ENCODE assay signal across 8 cellular contexts in genomic region chr11:64224891-64225607, GRCh38. TPM values are rescaled to one million over a fixed set of nuclear protein-coding genes. Genes with fewer than 3 reads are reported as not detected.
DNase-seq lines count a peak whose midpoint lies in the region; ATAC-seq and TF ChIP-seq lines count a peak whose summit lies in the region.

No MANE protein-coding gene starts in this region.

- no peaks in the 10 kb centered on the region for H4K20me1 ChIP-seq in neural cell (ENCODE audit: insufficient read depth)

- H3K27me3 ChIP-seq in dorsolateral prefrontal cortex = no peaks in the 10 kb centered on the region
- no peaks in the 10 kb centered on the region for H3K27me3 ChIP-seq in neural cell (ENCODE audit: insufficient read depth, low read depth, low read length)

- no peak for TF ChIP-seq EP300 in neural cell (conservative IDR thresholded peaks at IDR 0.05; ENCODE audit: poor library complexity, severe bottlenecking)

- no peak for TF ChIP-seq RAD21 in neural cell (conservative IDR thresholded peaks at IDR 0.05)

- peak overlapping the region in 52 of 59 donors; percentile 9 to 98 (median 92) for H3K27ac ChIP-seq in dorsolateral prefrontal cortex
- no peak overlapping the region for H3K27ac ChIP-seq in neural cell (ENCODE audit: low read length)

- H3K9ac ChIP-seq in neural cell (ENCODE audit: low read length) = peak overlapping the region; percentile 83

- intact Hi-C loops in dorsolateral prefrontal cortex (cut with DNase I) = loop anchor here in 1 of 2 donors (5.0 kb wide), 1 partner anchor 38 kb away; the partner anchor contains the start of gene STIP1

- no peaks in the 10 kb centered on the region for H3K9me2 ChIP-seq in neural cell (ENCODE audit: insufficient read depth, low read length)

- no peak for ATAC-seq in GM19467 (IDR thresholded peaks at IDR 0.05; ENCODE audit: unreplicated experiment)

- H3K36me3 ChIP-seq in neural cell (ENCODE audit: insufficient read depth, low read length) = no peaks in the 10 kb centered on the region

- H3F3A ChIP-seq in neural cell (ENCODE audit: insufficient read depth, low read length, poor library complexity, severe bottlenecking) = no peaks in the 10 kb centered on the region

- H3K4me3 ChIP-seq in dorsolateral prefrontal cortex (peak overlapping the region; percentile 63 to 100 (median 89)), neural cell (ENCODE audit: low read length) (peak overlapping the region; percentile 84)

- H3K79me2 ChIP-seq in neural cell (replicated peaks; ENCODE audit: insufficient read depth, low read length) = peaks cover 6% of the 10 kb centered on the region

- peak overlapping the region; percentile 68 for H3K4me2 ChIP-seq in neural cell (ENCODE audit: low read length)

- no peak for TF ChIP-seq CTCF in dorsolateral prefrontal cortex (IDR thresholded peaks at IDR 0.05 in 54 of 56, conservative IDR thresholded peaks at IDR 0.05 in 2 of 56; ENCODE audit: low read depth in 1 of 56, partially characterized antibody in 56 of 56)
- TF ChIP-seq CTCF in neural cell (IDR thresholded peaks at IDR 0.05; ENCODE audit: poor library complexity, severe bottlenecking) = no peak

- DNase-seq in CD1c-positive myeloid dendritic cell (ENCODE audit: extremely low spot score) (peak; percentile 28), NCI-H69 (lab: John Stamatoyannopoulos, UW) (peak; percentile 56), dorsolateral prefrontal cortex (no peak), retina (no peak), HPDE6-E6E7 (ENCODE audit: extremely low spot score) (no peak), NCI-H524 treated with DMSO at 0.1 percent for 48 hours (lab: John Stamatoyannopoulos, UW) (no peak)

- H2AFZ ChIP-seq in neural cell (ENCODE audit: low read depth, low read length) = no peak overlapping the region

- no peaks in the 10 kb centered on the region for H3K9me3 ChIP-seq in neural cell (ENCODE audit: low read length)

TF ChIP-seq in neural cell, 6 proteins besides CTCF, POLR2A, EP300 and RAD21:
- TF ChIP-seq TAF1 (IDR thresholded peaks at IDR 0.05; ENCODE audit: low read depth) (no peak), POLR2AphosphoS5 (IDR thresholded peaks at IDR 0.05) (no peak), EZH2 (IDR thresholded peaks at IDR 0.05; ENCODE audit: borderline replicate concordance, insufficient read depth, low read length, poor library complexity, severe bottlenecking) (no peak)

RNA-seq across cellular contexts. Expression of gene TRPT1, which starts 0.9 kb away (rescaled TPM):
- total RNA-seq in dorsolateral prefrontal cortex = 10 to 100 TPM; 14.9 to 41.9 (median 27.8) TPM
- polyA plus RNA-seq in neural cell = 67.2 and 75.8 TPM in 2 replicates
- polyA minus RNA-seq in neural cell = 17.0 and 23.3 TPM in 2 replicates

RNA-seq across cellular contexts. Expression of gene NUDT22, which starts 1.0 kb away (rescaled TPM):
- 10 to 100 TPM; 29.9 to 74.4 (median 43.4) TPM for total RNA-seq in dorsolateral prefrontal cortex
- polyA plus RNA-seq in neural cell = 47.3 and 62.1 TPM in 2 replicates
- 16.4 and 21.2 TPM in 2 replicates for polyA minus RNA-seq in neural cell

RNA-seq across cellular contexts. Expression of gene DNAJC4, which starts 5.3 kb away (rescaled TPM):
- 10 to 100 TPM; 22.5 to 46.8 (median 32.3) TPM for total RNA-seq in dorsolateral prefrontal cortex
- 20.3 and 23.9 TPM in 2 replicates for polyA plus RNA-seq in neural cell
- 11.4 and 16.1 TPM in 2 replicates for polyA minus RNA-seq in neural cell

RNA-seq across cellular contexts. Expression of gene VEGFB, which starts 9.3 kb away (rescaled TPM):
- total RNA-seq in dorsolateral prefrontal cortex = 100 to 1,000 TPM in 51 of 120 experiments, 10 to 100 TPM in 69; 70.2 to 201 (median 97.2) TPM
- 4.8 and 6.1 TPM in 2 replicates for polyA plus RNA-seq in neural cell
- 2.8 and 2.9 TPM in 2 replicates for polyA minus RNA-seq in neural cell

RNA-seq across cellular contexts. Expression of gene FKBP2, which starts 15.8 kb away (rescaled TPM):
- 100 to 1,000 TPM in 2 of 120 experiments, 10 to 100 TPM in 118; 43.6 to 115 (median 66.0) TPM for total RNA-seq in dorsolateral prefrontal cortex
- 36.9 and 47.4 TPM in 2 replicates for polyA plus RNA-seq in neural cell
- 13.1 and 17.8 TPM in 2 replicates for polyA minus RNA-seq in neural cell

Comparison
In these comparisons a context has a peak if more than half of its experiments do, and no peak if none do; other contexts are left out.
1. DNase-seq: peak in CD1c-positive myeloid dendritic cell (single experiment) and NCI-H69 (single experiment); none in dorsolateral prefrontal cortex (0 of 10), retina (single experiment), HPDE6-E6E7 (single experiment) and NCI-H524 treated with DMSO at 0.1 percent for 48 hours (single experiment).